ENCODE assay signal across 25 cellular contexts in the genomic region with DNA sequence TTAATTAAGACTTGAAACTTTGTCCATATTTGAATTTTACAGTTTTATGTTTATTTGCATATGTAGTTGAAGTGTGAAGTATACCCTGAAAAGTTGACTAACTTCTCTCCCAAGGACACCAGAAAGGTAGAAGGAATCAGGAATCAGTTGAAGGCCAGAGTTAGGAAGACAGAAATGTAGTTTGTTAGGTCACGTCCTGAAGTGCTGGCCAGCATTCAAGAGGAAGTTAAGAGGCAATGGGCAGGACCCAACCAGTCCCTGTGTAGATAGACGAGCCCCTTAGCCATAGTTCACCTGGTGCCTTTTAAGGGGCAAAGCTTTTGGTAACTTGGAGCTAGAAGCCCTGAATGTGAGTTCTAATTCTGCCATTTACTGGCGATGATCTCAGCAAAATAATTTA.
"Had no signal": no experiment of that assay in that cellular context is flagged by ENCODE, and none has a peak within 500 bp of the region (broad histone marks: within the 10 kb centered on the region; RNA-seq: fewer than 3 reads in every experiment).

No MANE protein-coding gene starts in this region.

- H3K27me3 Mint-ChIP-seq: activated T-cell treated with anti-CD3 and anti-CD28 coated beads, Interleukin-2, amount 50 U/mL, for 24 hours had no signal

- H3K4me1 Mint-ChIP-seq: activated naive CD4-positive, alpha-beta T cell treated with anti-CD3 and anti-CD28 coated beads, Interleukin-2, amount 50 U/mL, for 24 hours; central memory CD8-positive, alpha-beta T cell had no signal

- H3K9me3 ChIP-seq: MG63 had no signal

- H3K36me3 ChIP-seq: MG63 had no signal

- H3K27ac ChIP-seq: SK-N-MC had no signal

- H3K36me3 Mint-ChIP-seq: activated naive CD4-positive, alpha-beta T cell treated with anti-CD3 and anti-CD28 coated beads, Interleukin-2, amount 50 U/mL, for 24 hours had no signal

- DNase-seq: activated CD4-positive, alpha-beta T cell treated with anti-CD3 and anti-CD28 coated beads for 48 hours; activated CD4-positive, alpha-beta T cell treated with anti-CD3 and anti-CD28 coated beads, Interleukin-2, amount 50 U/mL, for 4 hours; activated CD4-positive, CD25-positive, alpha-beta regulatory T cell treated with anti-CD3 and anti-CD28 coated beads, Interleukin-2, amount 50 U/mL, for 72 hours; activated CD8-positive, alpha-beta T cell treated with anti-CD3 and anti-CD28 coated beads, Interleukin-2, amount 10 ng/mL, durations not matched to agents 7 days and 5 days; activated effector memory CD4-positive, alpha-beta T cell treated with Interleukin-2 at 50 U/mL for 16 hours; activated naive CD4-positive, alpha-beta T cell; activated T-cell treated with anti-CD3 and anti-CD28 coated beads, Interleukin-2, amount 50 U/mL, for 24 hours; aorta; KG1; MG63; NCI-H1105 treated with DMSO at 0.1 percent for 48 hours; NCI-H1436 treated with DMSO at 0.1 percent for 48 hours; NCI-H187; NCI-H2081; NCI-H510A treated with DMSO at 0.1 percent for 48 hours; NCI-H69; RPMI8226; T-helper 1 cell had no signal

- H3K4me3 ChIP-seq: MG63, SK-N-MC had no signal

- H3K27ac Mint-ChIP-seq: activated CD8-positive, alpha-beta T cell treated with anti-CD3 and anti-CD28 coated beads, Interleukin-2, amount 10 ng/mL, durations not matched to agents 7 days and 5 days; activated naive CD4-positive, alpha-beta T cell treated with anti-CD3 and anti-CD28 coated beads, Interleukin-2, amount 50 U/mL, for 24 hours; activated T-cell treated with anti-CD3 and anti-CD28 coated beads, Interleukin-2, amount 50 U/mL, for 24 hours; activated T-helper 1 cell treated with anti-CD3 and anti-CD28 coated beads, Interleukin-12 subunit alpha, Interleukin-12 subunit beta, Interleukin-2, Interleukin-4 antibody, amounts not matched to agents 30 ng/mL and 10 ng/mL and 1 ng/mL, durations not matched to agents 14 hours and 24 hours and 36 hours; IgD-negative memory B cell had no signal

- H3K4me3 Mint-ChIP-seq: activated CD8-positive, alpha-beta T cell treated with anti-CD3 and anti-CD28 coated beads, Interleukin-2, amount 10 ng/mL, durations not matched to agents 7 days and 5 days; activated naive CD4-positive, alpha-beta T cell treated with anti-CD3 and anti-CD28 coated beads, Interleukin-2, amount 50 U/mL, for 24 hours; activated T-cell treated with anti-CD3 and anti-CD28 coated beads, Interleukin-2, amount 50 U/mL, for 24 hours; activated T-helper 1 cell treated with anti-CD3 and anti-CD28 coated beads, Interleukin-12 subunit alpha, Interleukin-12 subunit beta, Interleukin-2, Interleukin-4 antibody, amounts not matched to agents 30 ng/mL and 10 ng/mL and 1 ng/mL, durations not matched to agents 14 hours and 24 hours and 36 hours; central memory CD8-positive, alpha-beta T cell; IgD-negative memory B cell had no signal

- H3K9me3 Mint-ChIP-seq: activated naive CD4-positive, alpha-beta T cell treated with anti-CD3 and anti-CD28 coated beads, Interleukin-2, amount 50 U/mL, for 24 hours; activated T-cell treated with anti-CD3 and anti-CD28 coated beads, Interleukin-2, amount 50 U/mL, for 24 hours; activated T-helper 1 cell treated with anti-CD3 and anti-CD28 coated beads, Interleukin-12 subunit alpha, Interleukin-12 subunit beta, Interleukin-2, Interleukin-4 antibody, amounts not matched to agents 30 ng/mL and 10 ng/mL and 1 ng/mL, durations not matched to agents 14 hours and 24 hours and 36 hours; central memory CD8-positive, alpha-beta T cell; IgD-negative memory B cell had no signal

- ATAC-seq: activated CD8-positive, alpha-beta T cell treated with anti-CD3 and anti-CD28 coated beads, Interleukin-2, amount 10 ng/mL, durations not matched to agents 7 days and 5 days; Panc1; Right ventricle myocardium inferior had no signal

- H3K27me3 ChIP-seq: MG63 had no signal
